ENCODE assay signal across 9 cellular contexts in the genomic region with DNA sequence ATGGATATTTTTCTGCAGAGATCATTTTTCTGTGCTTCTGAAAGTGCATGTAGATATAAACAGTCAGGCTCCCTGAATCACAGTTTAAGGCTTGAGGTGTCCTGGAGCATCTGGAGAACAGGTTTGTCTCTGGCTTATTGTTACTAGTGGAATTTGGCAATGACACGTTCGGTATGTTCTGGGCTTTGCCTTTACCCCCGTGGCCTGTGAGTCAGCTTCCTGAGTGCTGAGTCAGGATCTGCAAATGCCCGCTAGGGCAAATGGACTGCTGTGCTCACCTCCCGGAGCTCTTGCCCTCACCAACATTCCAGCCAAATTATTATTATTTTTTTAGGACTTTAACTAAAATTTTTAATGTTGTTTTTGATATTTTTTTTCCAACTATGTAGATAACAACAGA.
A peak's percentile ranks its signal among the peaks of the same experiment; 100 is the strongest.
DNase-seq lines count a peak whose midpoint lies in the region; ATAC-seq and TF ChIP-seq lines count a peak whose summit lies in the region.
"Had no signal": no experiment of that assay in that cellular context is flagged by ENCODE, and none has a peak within 500 bp of the region (broad histone marks: within the 10 kb centered on the region; RNA-seq: fewer than 3 reads in every experiment).

No MANE protein-coding gene starts in this region.

- H3K27me3 ChIP-seq in BE2C, result no peaks in the 10 kb centered on the region
- H3K27me3 ChIP-seq in HUES6 (ENCODE audit: control insufficient read depth, insufficient read depth, low read length), result no peaks in the 10 kb centered on the region
- H3K27me3 ChIP-seq in CD8-positive, alpha-beta memory T cell (ENCODE audit: insufficient read depth, low read length, poor library complexity, severe bottlenecking), result no peaks in the 10 kb centered on the region
- H3K27me3 ChIP-seq: uterus had no signal

- H3K27ac Mint-ChIP-seq in CD8-positive, alpha-beta memory T cell, result no peak overlapping the region

- ATAC-seq in HG03354 (IDR thresholded peaks at IDR 0.05; ENCODE audit: poor library complexity, severe bottlenecking, unreplicated experiment), result no peak

- H3K36me3 ChIP-seq in BE2C, result no peaks in the 10 kb centered on the region
- no peaks in the 10 kb centered on the region for H3K36me3 ChIP-seq in HUES6 (ENCODE audit: control insufficient read depth, insufficient read depth, low read length)
- H3K36me3 ChIP-seq in CD8-positive, alpha-beta memory T cell (ENCODE audit: insufficient read depth, low read length), result no peaks in the 10 kb centered on the region
- H3K36me3 ChIP-seq: uterus had no signal

- H3K27ac ChIP-seq in HUES6 (ENCODE audit: low read depth, low read length), result peak overlapping the region; percentile 26; the same call in 1 of the 2 replicates
- no peak overlapping the region for H3K27ac ChIP-seq in CD8-positive, alpha-beta memory T cell (ENCODE audit: low read depth, low read length)
- H3K27ac ChIP-seq: uterus had no signal

- in situ Hi-C loops in astrocyte of the cerebellum (cut with HindIII; ENCODE audit: low sequenced_read_pairs), result no loop called here

- H3K4me1 ChIP-seq in BE2C (no peaks in the 10 kb centered on the region), HUES6 (ENCODE audit: control insufficient read depth, insufficient read depth, low read length) (peaks cover 5% of the 10 kb centered on the region)
- H3K4me1 ChIP-seq in CD8-positive, alpha-beta memory T cell (ENCODE audit: insufficient read depth, low read length), result no peaks in the 10 kb centered on the region
- H3K4me1 ChIP-seq: uterus had no signal

- DNase-seq in BE2C (no peak), astrocyte of the cerebellum (ENCODE audit: low read depth) (peak; percentile 93), kidney tubule cell (ENCODE audit: low spot score) (peak; percentile 97), DMS114 treated with DMSO at 0.1 percent for 48 hours (lab: John Stamatoyannopoulos, UW; ENCODE audit: unreplicated experiment) (no peak), NCI-H446 treated with DMSO at 0.1 percent for 48 hours (lab: John Stamatoyannopoulos, UW) (no peak)
- DNase-seq in CD8-positive, alpha-beta memory T cell, result no peak

- H3K9ac ChIP-seq in HUES6 (ENCODE audit: low read length), result no peak overlapping the region

- no peak overlapping the region for H3K4me3 Mint-ChIP-seq in CD8-positive, alpha-beta memory T cell

- H3K27me3 Mint-ChIP-seq in CD8-positive, alpha-beta memory T cell, result peaks cover 1 to 10% of the 10 kb centered on the region in 2 donors

- no peaks in the 10 kb centered on the region for H3K9me3 Mint-ChIP-seq in CD8-positive, alpha-beta memory T cell

- H3K9me3 ChIP-seq in BE2C (no peaks in the 10 kb centered on the region; the same call in 1 of the 2 replicates), HUES6 (ENCODE audit: control insufficient read depth, insufficient read depth, low read depth, low read length) (no peaks in the 10 kb centered on the region)
- H3K9me3 ChIP-seq in CD8-positive, alpha-beta memory T cell (ENCODE audit: low read length), result no peaks in the 10 kb centered on the region
- H3K9me3 ChIP-seq: uterus had no signal

- H3K36me3 Mint-ChIP-seq in CD8-positive, alpha-beta memory T cell, result peaks cover 0 to 1% (median 0%) of the 10 kb centered on the region in 3 donors

- peaks cover 0 to 6% (median 5%) of the 10 kb centered on the region in 3 donors for H3K4me1 Mint-ChIP-seq in CD8-positive, alpha-beta memory T cell

- CTCF ChIA-PET in CD8-positive, alpha-beta memory T cell (lab: Charles Lee), result no interaction called here

- POLR2A ChIA-PET in CD8-positive, alpha-beta memory T cell (lab: Charles Lee), result no interaction called here

- H3K4me3 ChIP-seq in BE2C (ENCODE audit: low read depth, low read length), result no peak overlapping the region
- no peak overlapping the region for H3K4me3 ChIP-seq in HUES6 (ENCODE audit: low read depth, low read length)
- H3K4me3 ChIP-seq in astrocyte of the cerebellum (ENCODE audit: low read depth, low read length), result no peak overlapping the region
- H3K4me3 ChIP-seq in CD8-positive, alpha-beta memory T cell (ENCODE audit: low read length), result no peak overlapping the region
- H3K4me3 ChIP-seq: uterus had no signal

- TF ChIP-seq CTCF in BE2C (IDR thresholded peaks at IDR 0.05; ENCODE audit: low read depth, low read length) (0 out of 2 replicates have a peak, but pooled peaks have one; percentile 18), astrocyte of the cerebellum (IDR thresholded peaks at IDR 0.05; ENCODE audit: low read depth, low read length, missing control alignments) (peak; percentile 35)

Comparison
In these comparisons a context has a peak if more than half of its experiments do, and no peak if none do; other contexts are left out.
1. DNase-seq: peak in astrocyte of the cerebellum (single experiment) and kidney tubule cell (single experiment); none in BE2C (single experiment), DMS114 treated with DMSO at 0.1 percent for 48 hours (single experiment), CD8-positive, alpha-beta memory T cell (0 of 5) and NCI-H446 treated with DMSO at 0.1 percent for 48 hours (single experiment).